ENCODE assay signal across 22 cellular contexts in the genomic region with DNA sequence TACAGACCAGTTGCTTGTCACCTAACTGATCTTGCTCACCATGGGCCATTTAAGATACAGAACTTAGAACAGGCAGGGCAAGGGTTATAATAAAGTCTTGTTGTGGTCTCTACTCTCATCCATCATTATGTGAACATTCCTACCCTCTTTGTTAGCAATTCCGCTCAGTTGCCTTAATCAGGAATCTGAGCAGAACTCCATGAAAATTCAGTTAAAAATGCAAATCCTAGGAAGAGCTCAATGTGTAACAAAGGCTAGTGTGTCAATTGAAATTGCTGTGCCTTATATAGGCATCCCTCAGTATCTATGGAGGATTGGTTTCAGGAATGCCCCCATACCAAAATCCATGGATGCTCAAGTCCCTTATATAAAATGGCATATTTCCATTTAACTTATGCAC. TPM values are rescaled to one million over a fixed set of nuclear protein-coding genes. Genes with fewer than 3 reads are reported as not detected.
"Had no signal": no experiment of that assay in that cellular context is flagged by ENCODE, and none has a peak within 500 bp of the region (broad histone marks: within the 10 kb centered on the region; RNA-seq: fewer than 3 reads in every experiment).

No MANE protein-coding gene starts in this region.

- H3K9me3 ChIP-seq: MG63, SK-N-SH had no signal

- H3K9ac ChIP-seq: SK-N-SH had no signal

- FAIRE-seq: HTR-8/SVneo had no signal

- H3K4me2 ChIP-seq: SK-N-SH had no signal

- H3K4me3 ChIP-seq: MG63 had no signal

- H3K27ac ChIP-seq: HL-60, RWPE1 had no signal

- H3K27me3 ChIP-seq: MG63 had no signal

- DNase-seq: Karpas-422, KG1, MG63, NCI-H1092, NCI-H1105 treated with DMSO at 0.1 percent for 48 hours, NCI-H1417 treated with DMSO at 0.1 percent for 48 hours, NCI-H146, NCI-H1694 treated with DMSO at 0.1 percent for 48 hours, NCI-H1930, NCI-H2081, NCI-H2227 treated with DMSO at 0.1 percent for 48 hours, NCI-H510A, NCI-H524 treated with DMSO at 0.1 percent for 48 hours, NCI-H69, NCI-H774, SHP77, SK-N-SH, SW 1271, T-cell had no signal

RNA-seq across cellular contexts. Expression of a gene that starts 44.5 kb away (rescaled TPM):
- polyA plus RNA-seq: SK-N-SH had no signal
